ENCODE assay signal across 1 cellular context in the genomic region with DNA sequence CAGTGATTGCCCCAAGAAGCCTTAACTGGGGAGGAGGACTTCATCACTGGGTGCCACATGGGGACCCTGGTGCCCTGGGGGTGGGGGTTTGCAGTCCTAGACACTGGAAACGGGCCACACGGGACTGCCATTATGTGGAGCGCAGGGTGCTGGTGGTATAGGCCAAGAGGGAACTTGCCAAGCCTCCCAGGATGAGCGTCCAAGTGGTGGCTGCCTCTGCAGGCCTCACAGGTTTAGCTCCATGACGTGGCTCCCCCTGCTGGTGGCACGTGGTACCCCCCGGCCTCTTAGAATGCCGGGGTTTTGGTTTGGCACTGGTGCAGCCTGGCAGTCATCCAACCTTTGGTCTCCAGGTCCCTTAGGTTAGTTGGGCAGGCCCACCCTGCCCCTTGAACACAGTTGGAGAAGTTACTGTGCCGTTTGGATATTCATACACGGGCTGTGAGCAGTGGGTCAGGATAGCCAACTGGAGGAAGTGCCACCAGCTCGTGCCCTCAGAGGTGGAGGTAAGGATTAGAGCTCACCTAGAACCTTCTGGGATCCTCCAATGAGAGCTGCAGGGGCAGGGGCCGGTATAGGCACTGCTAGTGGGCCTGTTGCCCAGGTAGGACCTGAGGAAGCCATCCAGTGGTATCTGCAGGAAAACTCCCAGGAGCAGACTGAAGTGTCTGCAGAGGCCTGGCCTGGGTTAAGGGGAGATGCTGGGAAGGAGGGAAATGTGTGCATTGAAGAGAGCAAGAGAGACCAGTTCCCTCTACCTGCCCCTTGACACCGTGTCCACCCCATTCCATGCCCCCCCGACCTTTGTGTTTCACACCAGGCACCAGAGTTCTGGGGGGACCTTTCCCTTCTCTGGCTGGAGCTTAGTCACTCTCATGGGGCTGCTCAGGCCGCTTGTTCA.
TF ChIP-seq lines count a peak whose summit lies in the region.

No MANE protein-coding gene starts in this region.

TF ChIP-seq in K562, 482 proteins besides CTCF, POLR2A, EP300 and RAD21 (continued from another document and continues in another):
- TF ChIP-seq, protein P1, sequence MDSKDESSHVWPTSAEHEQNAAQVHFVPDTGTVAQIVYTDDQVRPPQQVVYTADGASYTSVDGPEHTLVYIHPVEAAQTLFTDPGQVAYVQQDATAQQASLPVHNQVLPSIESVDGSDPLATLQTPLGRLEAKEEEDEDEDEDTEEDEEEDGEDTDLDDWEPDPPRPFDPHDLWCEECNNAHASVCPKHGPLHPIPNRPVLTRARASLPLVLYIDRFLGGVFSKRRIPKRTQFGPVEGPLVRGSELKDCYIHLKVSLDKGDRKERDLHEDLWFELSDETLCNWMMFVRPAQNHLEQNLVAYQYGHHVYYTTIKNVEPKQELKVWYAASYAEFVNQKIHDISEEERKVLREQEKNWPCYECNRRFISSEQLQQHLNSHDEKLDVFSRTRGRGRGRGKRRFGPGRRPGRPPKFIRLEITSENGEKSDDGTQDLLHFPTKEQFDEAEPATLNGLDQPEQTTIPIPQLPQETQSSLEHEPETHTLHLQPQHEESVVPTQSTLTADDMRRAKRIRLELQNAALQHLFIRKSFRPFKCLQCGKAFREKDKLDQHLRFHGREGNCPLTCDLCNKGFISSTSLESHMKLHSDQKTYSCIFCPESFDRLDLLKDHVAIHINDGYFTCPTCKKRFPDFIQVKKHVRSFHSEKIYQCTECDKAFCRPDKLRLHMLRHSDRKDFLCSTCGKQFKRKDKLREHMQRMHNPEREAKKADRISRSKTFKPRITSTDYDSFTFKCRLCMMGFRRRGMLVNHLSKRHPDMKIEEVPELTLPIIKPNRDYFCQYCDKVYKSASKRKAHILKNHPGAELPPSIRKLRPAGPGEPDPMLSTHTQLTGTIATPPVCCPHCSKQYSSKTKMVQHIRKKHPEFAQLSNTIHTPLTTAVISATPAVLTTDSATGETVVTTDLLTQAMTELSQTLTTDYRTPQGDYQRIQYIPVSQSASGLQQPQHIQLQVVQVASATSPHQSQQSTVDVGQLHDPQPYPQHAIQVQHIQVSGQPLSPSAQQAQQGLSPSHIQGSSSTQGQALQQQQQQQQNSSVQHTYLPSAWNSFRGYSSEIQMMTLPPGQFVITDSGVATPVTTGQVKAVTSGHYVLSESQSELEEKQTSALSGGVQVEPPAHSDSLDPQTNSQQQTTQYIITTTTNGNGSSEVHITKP (IDR thresholded peaks at IDR 0.05; ENCODE audit: partially characterized antibody) = peak; percentile 57
- 0 out of 2 replicates have a peak, but pooled peaks have one; percentile 59 for TF ChIP-seq RB1 (IDR thresholded peaks at IDR 0.05; ENCODE audit: low read depth)
- no peak for TF ChIP-seq MCM7 (IDR thresholded peaks at IDR 0.05)
- TF ChIP-seq, protein P2, sequence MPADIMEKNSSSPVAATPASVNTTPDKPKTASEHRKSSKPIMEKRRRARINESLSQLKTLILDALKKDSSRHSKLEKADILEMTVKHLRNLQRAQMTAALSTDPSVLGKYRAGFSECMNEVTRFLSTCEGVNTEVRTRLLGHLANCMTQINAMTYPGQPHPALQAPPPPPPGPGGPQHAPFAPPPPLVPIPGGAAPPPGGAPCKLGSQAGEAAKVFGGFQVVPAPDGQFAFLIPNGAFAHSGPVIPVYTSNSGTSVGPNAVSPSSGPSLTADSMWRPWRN (IDR thresholded peaks at IDR 0.05; ENCODE audit: low read depth) = no peak
- no peak for TF ChIP-seq EZH2 (IDR thresholded peaks at IDR 0.05; ENCODE audit: borderline replicate concordance, low read depth, low read length)
- 0 out of 2 replicates have a peak, but pooled peaks have one; percentile 42 for TF ChIP-seq ZNF253 (CRISPR knock-in tag; conservative IDR thresholded peaks at IDR 0.05)
- peak; percentile 59; the same call in 1 of the 2 replicates for TF ChIP-seq KAT7 (CRISPR knock-in tag; IDR thresholded peaks at IDR 0.05; ENCODE audit: borderline replicate concordance)
- TF ChIP-seq, protein P3, sequence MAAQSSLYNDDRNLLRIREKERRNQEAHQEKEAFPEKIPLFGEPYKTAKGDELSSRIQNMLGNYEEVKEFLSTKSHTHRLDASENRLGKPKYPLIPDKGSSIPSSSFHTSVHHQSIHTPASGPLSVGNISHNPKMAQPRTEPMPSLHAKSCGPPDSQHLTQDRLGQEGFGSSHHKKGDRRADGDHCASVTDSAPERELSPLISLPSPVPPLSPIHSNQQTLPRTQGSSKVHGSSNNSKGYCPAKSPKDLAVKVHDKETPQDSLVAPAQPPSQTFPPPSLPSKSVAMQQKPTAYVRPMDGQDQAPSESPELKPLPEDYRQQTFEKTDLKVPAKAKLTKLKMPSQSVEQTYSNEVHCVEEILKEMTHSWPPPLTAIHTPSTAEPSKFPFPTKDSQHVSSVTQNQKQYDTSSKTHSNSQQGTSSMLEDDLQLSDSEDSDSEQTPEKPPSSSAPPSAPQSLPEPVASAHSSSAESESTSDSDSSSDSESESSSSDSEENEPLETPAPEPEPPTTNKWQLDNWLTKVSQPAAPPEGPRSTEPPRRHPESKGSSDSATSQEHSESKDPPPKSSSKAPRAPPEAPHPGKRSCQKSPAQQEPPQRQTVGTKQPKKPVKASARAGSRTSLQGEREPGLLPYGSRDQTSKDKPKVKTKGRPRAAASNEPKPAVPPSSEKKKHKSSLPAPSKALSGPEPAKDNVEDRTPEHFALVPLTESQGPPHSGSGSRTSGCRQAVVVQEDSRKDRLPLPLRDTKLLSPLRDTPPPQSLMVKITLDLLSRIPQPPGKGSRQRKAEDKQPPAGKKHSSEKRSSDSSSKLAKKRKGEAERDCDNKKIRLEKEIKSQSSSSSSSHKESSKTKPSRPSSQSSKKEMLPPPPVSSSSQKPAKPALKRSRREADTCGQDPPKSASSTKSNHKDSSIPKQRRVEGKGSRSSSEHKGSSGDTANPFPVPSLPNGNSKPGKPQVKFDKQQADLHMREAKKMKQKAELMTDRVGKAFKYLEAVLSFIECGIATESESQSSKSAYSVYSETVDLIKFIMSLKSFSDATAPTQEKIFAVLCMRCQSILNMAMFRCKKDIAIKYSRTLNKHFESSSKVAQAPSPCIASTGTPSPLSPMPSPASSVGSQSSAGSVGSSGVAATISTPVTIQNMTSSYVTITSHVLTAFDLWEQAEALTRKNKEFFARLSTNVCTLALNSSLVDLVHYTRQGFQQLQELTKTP (IDR thresholded peaks at IDR 0.05; ENCODE audit: low read depth in 1 of 2, partially characterized antibody in 2 of 2) = no peak
- TF ChIP-seq SOX6 (IDR thresholded peaks at IDR 0.05) = no peak
- no peak for TF ChIP-seq FOXK1 (CRISPR knock-in tag; IDR thresholded peaks at IDR 0.05; ENCODE audit: borderline replicate concordance)
- peak; percentile 65; the same call in 1 of the 2 replicates for TF ChIP-seq ZBTB17 (CRISPR knock-in tag; IDR thresholded peaks at IDR 0.05)
- TF ChIP-seq, protein P4, sequence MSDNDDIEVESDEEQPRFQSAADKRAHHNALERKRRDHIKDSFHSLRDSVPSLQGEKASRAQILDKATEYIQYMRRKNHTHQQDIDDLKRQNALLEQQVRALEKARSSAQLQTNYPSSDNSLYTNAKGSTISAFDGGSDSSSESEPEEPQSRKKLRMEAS (CRISPR knock-in tag; IDR thresholded peaks at IDR 0.05) = peak; percentile 82
- TF ChIP-seq, protein P5, sequence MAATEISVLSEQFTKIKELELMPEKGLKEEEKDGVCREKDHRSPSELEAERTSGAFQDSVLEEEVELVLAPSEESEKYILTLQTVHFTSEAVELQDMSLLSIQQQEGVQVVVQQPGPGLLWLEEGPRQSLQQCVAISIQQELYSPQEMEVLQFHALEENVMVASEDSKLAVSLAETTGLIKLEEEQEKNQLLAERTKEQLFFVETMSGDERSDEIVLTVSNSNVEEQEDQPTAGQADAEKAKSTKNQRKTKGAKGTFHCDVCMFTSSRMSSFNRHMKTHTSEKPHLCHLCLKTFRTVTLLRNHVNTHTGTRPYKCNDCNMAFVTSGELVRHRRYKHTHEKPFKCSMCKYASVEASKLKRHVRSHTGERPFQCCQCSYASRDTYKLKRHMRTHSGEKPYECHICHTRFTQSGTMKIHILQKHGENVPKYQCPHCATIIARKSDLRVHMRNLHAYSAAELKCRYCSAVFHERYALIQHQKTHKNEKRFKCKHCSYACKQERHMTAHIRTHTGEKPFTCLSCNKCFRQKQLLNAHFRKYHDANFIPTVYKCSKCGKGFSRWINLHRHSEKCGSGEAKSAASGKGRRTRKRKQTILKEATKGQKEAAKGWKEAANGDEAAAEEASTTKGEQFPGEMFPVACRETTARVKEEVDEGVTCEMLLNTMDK (IDR thresholded peaks at IDR 0.05; ENCODE audit: borderline replicate concordance, insufficient read depth, low read depth, low read length, poor library complexity, severe bottlenecking) = peak; percentile 96
- TF ChIP-seq, protein P6, sequence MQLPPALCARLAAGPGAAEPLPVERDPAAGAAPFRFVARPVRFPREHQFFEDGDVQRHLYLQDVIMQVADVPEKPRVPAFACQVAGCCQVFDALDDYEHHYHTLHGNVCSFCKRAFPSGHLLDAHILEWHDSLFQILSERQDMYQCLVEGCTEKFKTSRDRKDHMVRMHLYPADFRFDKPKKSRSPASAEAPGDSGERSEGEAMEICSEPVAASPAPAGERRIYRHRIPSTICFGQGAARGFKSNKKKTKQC (CRISPR knock-in tag; IDR thresholded peaks at IDR 0.05) = no peak
- TF ChIP-seq L3MBTL2 (IDR thresholded peaks at IDR 0.05) = peak; percentile 54; the same call in 1 of the 2 replicates
- TF ChIP-seq MCM5 (IDR thresholded peaks at IDR 0.05; ENCODE audit: low read depth) = no peak
- TF ChIP-seq, protein P7, sequence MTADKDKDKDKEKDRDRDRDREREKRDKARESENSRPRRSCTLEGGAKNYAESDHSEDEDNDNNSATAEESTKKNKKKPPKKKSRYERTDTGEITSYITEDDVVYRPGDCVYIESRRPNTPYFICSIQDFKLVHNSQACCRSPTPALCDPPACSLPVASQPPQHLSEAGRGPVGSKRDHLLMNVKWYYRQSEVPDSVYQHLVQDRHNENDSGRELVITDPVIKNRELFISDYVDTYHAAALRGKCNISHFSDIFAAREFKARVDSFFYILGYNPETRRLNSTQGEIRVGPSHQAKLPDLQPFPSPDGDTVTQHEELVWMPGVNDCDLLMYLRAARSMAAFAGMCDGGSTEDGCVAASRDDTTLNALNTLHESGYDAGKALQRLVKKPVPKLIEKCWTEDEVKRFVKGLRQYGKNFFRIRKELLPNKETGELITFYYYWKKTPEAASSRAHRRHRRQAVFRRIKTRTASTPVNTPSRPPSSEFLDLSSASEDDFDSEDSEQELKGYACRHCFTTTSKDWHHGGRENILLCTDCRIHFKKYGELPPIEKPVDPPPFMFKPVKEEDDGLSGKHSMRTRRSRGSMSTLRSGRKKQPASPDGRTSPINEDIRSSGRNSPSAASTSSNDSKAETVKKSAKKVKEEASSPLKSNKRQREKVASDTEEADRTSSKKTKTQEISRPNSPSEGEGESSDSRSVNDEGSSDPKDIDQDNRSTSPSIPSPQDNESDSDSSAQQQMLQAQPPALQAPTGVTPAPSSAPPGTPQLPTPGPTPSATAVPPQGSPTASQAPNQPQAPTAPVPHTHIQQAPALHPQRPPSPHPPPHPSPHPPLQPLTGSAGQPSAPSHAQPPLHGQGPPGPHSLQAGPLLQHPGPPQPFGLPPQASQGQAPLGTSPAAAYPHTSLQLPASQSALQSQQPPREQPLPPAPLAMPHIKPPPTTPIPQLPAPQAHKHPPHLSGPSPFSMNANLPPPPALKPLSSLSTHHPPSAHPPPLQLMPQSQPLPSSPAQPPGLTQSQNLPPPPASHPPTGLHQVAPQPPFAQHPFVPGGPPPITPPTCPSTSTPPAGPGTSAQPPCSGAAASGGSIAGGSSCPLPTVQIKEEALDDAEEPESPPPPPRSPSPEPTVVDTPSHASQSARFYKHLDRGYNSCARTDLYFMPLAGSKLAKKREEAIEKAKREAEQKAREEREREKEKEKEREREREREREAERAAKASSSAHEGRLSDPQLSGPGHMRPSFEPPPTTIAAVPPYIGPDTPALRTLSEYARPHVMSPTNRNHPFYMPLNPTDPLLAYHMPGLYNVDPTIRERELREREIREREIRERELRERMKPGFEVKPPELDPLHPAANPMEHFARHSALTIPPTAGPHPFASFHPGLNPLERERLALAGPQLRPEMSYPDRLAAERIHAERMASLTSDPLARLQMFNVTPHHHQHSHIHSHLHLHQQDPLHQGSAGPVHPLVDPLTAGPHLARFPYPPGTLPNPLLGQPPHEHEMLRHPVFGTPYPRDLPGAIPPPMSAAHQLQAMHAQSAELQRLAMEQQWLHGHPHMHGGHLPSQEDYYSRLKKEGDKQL (CRISPR knock-in tag; IDR thresholded peaks at IDR 0.05; ENCODE audit: borderline replicate concordance) = no peak
- peak; percentile 92 for TF ChIP-seq ERF (CRISPR knock-in tag; IDR thresholded peaks at IDR 0.05)
- no peak for TF ChIP-seq DDX20 (tag; IDR thresholded peaks at IDR 0.05; ENCODE audit: low read depth)
- TF ChIP-seq MEIS2 (IDR thresholded peaks at IDR 0.05; ENCODE audit: partially characterized antibody) = no peak
- TF ChIP-seq NFATC3 (IDR thresholded peaks at IDR 0.05) = no peak
- TF ChIP-seq, protein P8, sequence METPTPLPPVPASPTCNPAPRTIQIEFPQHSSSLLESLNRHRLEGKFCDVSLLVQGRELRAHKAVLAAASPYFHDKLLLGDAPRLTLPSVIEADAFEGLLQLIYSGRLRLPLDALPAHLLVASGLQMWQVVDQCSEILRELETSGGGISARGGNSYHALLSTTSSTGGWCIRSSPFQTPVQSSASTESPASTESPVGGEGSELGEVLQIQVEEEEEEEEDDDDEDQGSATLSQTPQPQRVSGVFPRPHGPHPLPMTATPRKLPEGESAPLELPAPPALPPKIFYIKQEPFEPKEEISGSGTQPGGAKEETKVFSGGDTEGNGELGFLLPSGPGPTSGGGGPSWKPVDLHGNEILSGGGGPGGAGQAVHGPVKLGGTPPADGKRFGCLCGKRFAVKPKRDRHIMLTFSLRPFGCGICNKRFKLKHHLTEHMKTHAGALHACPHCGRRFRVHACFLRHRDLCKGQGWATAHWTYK (CRISPR knock-in tag; IDR thresholded peaks at IDR 0.05) = 0 out of 2 replicates have a peak, but pooled peaks have one; percentile 46
- no peak for TF ChIP-seq NCOA1 (IDR thresholded peaks at IDR 0.05; ENCODE audit: low read depth)
- TF ChIP-seq RCOR1 (IDR thresholded peaks at IDR 0.05; ENCODE audit: borderline replicate concordance in 1 of 2, low read depth in 2 of 2, low read length in 2 of 2) = no peak
- no peak for TF ChIP-seq HNRNPK (IDR thresholded peaks at IDR 0.05; ENCODE audit: low read depth, low read length, poor library complexity, severe bottlenecking)
- peak; percentile 43; the same call in 1 of the 2 replicates for TF ChIP-seq SMC3 (conservative IDR thresholded peaks at IDR 0.05; ENCODE audit: insufficient read depth, low read depth, low read length)
- TF ChIP-seq, protein P9, sequence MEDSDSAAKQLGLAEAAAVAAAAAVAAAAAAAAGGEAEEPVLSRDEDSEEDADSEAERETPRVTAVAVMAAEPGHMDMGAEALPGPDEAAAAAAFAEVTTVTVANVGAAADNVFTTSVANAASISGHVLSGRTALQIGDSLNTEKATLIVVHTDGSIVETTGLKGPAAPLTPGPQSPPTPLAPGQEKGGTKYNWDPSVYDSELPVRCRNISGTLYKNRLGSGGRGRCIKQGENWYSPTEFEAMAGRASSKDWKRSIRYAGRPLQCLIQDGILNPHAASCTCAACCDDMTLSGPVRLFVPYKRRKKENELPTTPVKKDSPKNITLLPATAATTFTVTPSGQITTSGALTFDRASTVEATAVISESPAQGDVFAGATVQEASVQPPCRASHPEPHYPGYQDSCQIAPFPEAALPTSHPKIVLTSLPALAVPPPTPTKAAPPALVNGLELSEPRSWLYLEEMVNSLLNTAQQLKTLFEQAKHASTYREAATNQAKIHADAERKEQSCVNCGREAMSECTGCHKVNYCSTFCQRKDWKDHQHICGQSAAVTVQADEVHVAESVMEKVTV (CRISPR knock-in tag; IDR thresholded peaks at IDR 0.05) = peak; percentile 45; the same call in 1 of the 2 replicates
- TF ChIP-seq LARP7 (IDR thresholded peaks at IDR 0.05) = no peak
- peak; percentile 31 to 57; a peak in 3 of 4 replicates for TF ChIP-seq MAZ (CRISPR knock-in tag; conservative IDR thresholded peaks at IDR 0.05 in 1 of 2, IDR thresholded peaks at IDR 0.05 in 1 of 2)
- no peak for TF ChIP-seq ESRRB (CRISPR knock-in tag; IDR thresholded peaks at IDR 0.05; ENCODE audit: borderline replicate concordance)
- no peak for TF ChIP-seq NR1H2 (CRISPR knock-in tag; IDR thresholded peaks at IDR 0.05)
- no peak for TF ChIP-seq SETDB1 (IDR thresholded peaks at IDR 0.05; ENCODE audit: low read length)
- TF ChIP-seq FOXP1 (CRISPR knock-in tag; IDR thresholded peaks at IDR 0.05) = peak; percentile 61; the same call in 1 of the 2 replicates
